ENCODE assay signal across 2 cellular contexts in genomic region chr7:143375298-143376034, GRCh38.
TF ChIP-seq lines count a peak whose summit lies in the region.

No MANE protein-coding gene starts in this region.

TF ChIP-seq in HCT116, 20 proteins besides CTCF, POLR2A, EP300 and RAD21:
- no peak for TF ChIP-seq TCF7L2 (IDR thresholded peaks at IDR 0.05; ENCODE audit: borderline replicate concordance, extremely low read depth, insufficient read depth, insufficient read length)
- TF ChIP-seq, protein P1, sequence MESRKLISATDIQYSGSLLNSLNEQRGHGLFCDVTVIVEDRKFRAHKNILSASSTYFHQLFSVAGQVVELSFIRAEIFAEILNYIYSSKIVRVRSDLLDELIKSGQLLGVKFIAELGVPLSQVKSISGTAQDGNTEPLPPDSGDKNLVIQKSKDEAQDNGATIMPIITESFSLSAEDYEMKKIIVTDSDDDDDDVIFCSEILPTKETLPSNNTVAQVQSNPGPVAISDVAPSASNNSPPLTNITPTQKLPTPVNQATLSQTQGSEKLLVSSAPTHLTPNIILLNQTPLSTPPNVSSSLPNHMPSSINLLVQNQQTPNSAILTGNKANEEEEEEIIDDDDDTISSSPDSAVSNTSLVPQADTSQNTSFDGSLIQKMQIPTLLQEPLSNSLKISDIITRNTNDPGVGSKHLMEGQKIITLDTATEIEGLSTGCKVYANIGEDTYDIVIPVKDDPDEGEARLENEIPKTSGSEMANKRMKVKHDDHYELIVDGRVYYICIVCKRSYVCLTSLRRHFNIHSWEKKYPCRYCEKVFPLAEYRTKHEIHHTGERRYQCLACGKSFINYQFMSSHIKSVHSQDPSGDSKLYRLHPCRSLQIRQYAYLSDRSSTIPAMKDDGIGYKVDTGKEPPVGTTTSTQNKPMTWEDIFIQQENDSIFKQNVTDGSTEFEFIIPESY (IDR thresholded peaks at IDR 0.05; ENCODE audit: extremely low read depth, insufficient replicate concordance, low read length) = no peak
- TF ChIP-seq ELF1 (IDR thresholded peaks at IDR 0.05; ENCODE audit: borderline replicate concordance, low read depth) = no peak
- no peak for TF ChIP-seq POLR2AphosphoS5 (IDR thresholded peaks at IDR 0.05; ENCODE audit: low read depth, low read length)
- TF ChIP-seq CEBPB (IDR thresholded peaks at IDR 0.05; ENCODE audit: low read depth) = no peak
- TF ChIP-seq EGR1 (IDR thresholded peaks at IDR 0.05; ENCODE audit: low read depth) = no peak
- no peak for TF ChIP-seq JUND (IDR thresholded peaks at IDR 0.05)
- TF ChIP-seq ZFX (IDR thresholded peaks at IDR 0.05) = no peak
- no peak for TF ChIP-seq SRF (IDR thresholded peaks at IDR 0.05; ENCODE audit: low read depth)
- TF ChIP-seq, protein P2, sequence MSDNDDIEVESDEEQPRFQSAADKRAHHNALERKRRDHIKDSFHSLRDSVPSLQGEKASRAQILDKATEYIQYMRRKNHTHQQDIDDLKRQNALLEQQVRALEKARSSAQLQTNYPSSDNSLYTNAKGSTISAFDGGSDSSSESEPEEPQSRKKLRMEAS (IDR thresholded peaks at IDR 0.05) = no peak
- no peak for TF ChIP-seq YY1 (IDR thresholded peaks at IDR 0.05; ENCODE audit: extremely low read depth, insufficient replicate concordance, low read depth, low read length)
- no peak for TF ChIP-seq SIN3A (IDR thresholded peaks at IDR 0.05; ENCODE audit: low read depth)
- no peak for TF ChIP-seq EZH2 (IDR thresholded peaks at IDR 0.05)
- TF ChIP-seq SP1 (IDR thresholded peaks at IDR 0.05; ENCODE audit: low read depth) = no peak
- TF ChIP-seq, protein P3, sequence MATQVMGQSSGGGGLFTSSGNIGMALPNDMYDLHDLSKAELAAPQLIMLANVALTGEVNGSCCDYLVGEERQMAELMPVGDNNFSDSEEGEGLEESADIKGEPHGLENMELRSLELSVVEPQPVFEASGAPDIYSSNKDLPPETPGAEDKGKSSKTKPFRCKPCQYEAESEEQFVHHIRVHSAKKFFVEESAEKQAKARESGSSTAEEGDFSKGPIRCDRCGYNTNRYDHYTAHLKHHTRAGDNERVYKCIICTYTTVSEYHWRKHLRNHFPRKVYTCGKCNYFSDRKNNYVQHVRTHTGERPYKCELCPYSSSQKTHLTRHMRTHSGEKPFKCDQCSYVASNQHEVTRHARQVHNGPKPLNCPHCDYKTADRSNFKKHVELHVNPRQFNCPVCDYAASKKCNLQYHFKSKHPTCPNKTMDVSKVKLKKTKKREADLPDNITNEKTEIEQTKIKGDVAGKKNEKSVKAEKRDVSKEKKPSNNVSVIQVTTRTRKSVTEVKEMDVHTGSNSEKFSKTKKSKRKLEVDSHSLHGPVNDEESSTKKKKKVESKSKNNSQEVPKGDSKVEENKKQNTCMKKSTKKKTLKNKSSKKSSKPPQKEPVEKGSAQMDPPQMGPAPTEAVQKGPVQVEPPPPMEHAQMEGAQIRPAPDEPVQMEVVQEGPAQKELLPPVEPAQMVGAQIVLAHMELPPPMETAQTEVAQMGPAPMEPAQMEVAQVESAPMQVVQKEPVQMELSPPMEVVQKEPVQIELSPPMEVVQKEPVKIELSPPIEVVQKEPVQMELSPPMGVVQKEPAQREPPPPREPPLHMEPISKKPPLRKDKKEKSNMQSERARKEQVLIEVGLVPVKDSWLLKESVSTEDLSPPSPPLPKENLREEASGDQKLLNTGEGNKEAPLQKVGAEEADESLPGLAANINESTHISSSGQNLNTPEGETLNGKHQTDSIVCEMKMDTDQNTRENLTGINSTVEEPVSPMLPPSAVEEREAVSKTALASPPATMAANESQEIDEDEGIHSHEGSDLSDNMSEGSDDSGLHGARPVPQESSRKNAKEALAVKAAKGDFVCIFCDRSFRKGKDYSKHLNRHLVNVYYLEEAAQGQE (IDR thresholded peaks at IDR 0.05; ENCODE audit: low read depth) = no peak
- no peak for TF ChIP-seq CBX3 (IDR thresholded peaks at IDR 0.05; ENCODE audit: low read depth)
- no peak for TF ChIP-seq ZNF274 (IDR thresholded peaks at IDR 0.05; ENCODE audit: low read depth, low read length)

TF ChIP-seq in GM12878, 131 proteins besides CTCF, POLR2A, EP300 and RAD21:
- TF ChIP-seq, protein P2 (IDR thresholded peaks at IDR 0.05; ENCODE audit: low read depth, low read length) = no peak
- TF ChIP-seq, protein P4, sequence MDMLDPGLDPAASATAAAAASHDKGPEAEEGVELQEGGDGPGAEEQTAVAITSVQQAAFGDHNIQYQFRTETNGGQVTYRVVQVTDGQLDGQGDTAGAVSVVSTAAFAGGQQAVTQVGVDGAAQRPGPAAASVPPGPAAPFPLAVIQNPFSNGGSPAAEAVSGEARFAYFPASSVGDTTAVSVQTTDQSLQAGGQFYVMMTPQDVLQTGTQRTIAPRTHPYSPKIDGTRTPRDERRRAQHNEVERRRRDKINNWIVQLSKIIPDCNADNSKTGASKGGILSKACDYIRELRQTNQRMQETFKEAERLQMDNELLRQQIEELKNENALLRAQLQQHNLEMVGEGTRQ (IDR thresholded peaks at IDR 0.05; ENCODE audit: borderline replicate concordance, low read depth, low read length) = no peak
